In the genomic region with DNA sequence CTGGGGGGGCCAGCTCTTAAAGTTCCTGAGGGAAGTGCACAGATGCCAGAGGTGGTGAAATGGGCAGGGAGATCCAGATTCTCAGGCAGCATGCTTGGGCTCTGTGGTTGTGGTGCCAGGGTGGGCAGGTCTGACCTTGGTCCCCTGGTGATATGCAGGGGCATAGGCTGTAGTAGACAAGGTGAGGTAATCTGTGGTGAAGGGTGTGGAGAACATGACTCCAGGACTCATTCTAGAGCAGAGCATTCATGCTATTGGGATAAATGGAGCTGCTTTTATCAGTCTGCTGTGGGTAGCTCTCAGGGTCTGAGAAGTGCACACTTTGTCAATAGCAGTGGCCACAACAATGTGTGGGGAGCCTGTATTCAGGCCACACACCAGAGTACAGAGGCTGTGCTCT, we compare ENCODE assay signal across 6 cellular contexts.
"Had no signal": no experiment of that assay in that cellular context is flagged by ENCODE, and none has a peak within 500 bp of the region (broad histone marks: within the 10 kb centered on the region; RNA-seq: fewer than 3 reads in every experiment).

No MANE protein-coding gene starts in this region.

- ATAC-seq: HepG2, K562 had no signal

- H3K4me3 ChIP-seq: K562 had no signal

- DNase-seq: IMR-90, KBM-7, KG1 had no signal

- H3K27ac ChIP-seq: HL-60 had no signal
